1 cellular context compared by ENCODE assay signal in the genomic region with DNA sequence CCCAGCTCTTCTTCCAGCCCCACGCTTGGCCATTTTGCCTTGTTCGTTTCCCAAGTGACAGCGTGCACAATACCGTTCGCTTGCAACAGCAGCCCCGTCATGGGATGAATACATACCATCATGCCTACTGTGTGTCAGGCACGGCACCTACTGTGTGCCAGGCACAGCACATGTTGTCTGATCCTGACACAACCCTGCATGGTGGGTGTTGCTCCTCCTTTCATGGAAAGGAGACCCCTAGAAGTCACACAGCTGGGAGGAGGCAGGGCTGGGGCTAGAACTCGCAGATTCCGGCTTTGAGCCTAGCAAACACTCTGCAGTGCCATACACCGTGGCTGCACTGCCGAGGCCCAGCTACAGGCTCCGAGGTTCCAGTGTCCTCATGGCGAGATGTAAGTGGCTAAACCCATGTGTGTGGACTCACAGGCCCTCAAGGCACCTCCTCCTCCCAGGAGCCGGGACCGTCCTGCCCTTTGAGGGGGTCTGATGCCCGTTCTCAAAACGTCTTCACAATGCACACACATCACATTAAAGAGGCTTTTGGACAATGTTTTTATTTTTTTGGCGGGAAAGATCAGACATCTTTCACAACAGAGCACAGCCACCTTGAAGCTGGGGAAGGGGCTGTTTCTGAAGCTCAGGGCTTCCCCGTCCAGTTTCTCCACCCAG.
A peak's percentile ranks its signal among the peaks of the same experiment; 100 is the strongest.
TF ChIP-seq lines count a peak whose summit lies in the region.

No MANE protein-coding gene starts in this region.

TF ChIP-seq in HepG2, 621 proteins besides CTCF, POLR2A, EP300 and RAD21 (continued from another document and continues in another):
- TF ChIP-seq, protein P1, sequence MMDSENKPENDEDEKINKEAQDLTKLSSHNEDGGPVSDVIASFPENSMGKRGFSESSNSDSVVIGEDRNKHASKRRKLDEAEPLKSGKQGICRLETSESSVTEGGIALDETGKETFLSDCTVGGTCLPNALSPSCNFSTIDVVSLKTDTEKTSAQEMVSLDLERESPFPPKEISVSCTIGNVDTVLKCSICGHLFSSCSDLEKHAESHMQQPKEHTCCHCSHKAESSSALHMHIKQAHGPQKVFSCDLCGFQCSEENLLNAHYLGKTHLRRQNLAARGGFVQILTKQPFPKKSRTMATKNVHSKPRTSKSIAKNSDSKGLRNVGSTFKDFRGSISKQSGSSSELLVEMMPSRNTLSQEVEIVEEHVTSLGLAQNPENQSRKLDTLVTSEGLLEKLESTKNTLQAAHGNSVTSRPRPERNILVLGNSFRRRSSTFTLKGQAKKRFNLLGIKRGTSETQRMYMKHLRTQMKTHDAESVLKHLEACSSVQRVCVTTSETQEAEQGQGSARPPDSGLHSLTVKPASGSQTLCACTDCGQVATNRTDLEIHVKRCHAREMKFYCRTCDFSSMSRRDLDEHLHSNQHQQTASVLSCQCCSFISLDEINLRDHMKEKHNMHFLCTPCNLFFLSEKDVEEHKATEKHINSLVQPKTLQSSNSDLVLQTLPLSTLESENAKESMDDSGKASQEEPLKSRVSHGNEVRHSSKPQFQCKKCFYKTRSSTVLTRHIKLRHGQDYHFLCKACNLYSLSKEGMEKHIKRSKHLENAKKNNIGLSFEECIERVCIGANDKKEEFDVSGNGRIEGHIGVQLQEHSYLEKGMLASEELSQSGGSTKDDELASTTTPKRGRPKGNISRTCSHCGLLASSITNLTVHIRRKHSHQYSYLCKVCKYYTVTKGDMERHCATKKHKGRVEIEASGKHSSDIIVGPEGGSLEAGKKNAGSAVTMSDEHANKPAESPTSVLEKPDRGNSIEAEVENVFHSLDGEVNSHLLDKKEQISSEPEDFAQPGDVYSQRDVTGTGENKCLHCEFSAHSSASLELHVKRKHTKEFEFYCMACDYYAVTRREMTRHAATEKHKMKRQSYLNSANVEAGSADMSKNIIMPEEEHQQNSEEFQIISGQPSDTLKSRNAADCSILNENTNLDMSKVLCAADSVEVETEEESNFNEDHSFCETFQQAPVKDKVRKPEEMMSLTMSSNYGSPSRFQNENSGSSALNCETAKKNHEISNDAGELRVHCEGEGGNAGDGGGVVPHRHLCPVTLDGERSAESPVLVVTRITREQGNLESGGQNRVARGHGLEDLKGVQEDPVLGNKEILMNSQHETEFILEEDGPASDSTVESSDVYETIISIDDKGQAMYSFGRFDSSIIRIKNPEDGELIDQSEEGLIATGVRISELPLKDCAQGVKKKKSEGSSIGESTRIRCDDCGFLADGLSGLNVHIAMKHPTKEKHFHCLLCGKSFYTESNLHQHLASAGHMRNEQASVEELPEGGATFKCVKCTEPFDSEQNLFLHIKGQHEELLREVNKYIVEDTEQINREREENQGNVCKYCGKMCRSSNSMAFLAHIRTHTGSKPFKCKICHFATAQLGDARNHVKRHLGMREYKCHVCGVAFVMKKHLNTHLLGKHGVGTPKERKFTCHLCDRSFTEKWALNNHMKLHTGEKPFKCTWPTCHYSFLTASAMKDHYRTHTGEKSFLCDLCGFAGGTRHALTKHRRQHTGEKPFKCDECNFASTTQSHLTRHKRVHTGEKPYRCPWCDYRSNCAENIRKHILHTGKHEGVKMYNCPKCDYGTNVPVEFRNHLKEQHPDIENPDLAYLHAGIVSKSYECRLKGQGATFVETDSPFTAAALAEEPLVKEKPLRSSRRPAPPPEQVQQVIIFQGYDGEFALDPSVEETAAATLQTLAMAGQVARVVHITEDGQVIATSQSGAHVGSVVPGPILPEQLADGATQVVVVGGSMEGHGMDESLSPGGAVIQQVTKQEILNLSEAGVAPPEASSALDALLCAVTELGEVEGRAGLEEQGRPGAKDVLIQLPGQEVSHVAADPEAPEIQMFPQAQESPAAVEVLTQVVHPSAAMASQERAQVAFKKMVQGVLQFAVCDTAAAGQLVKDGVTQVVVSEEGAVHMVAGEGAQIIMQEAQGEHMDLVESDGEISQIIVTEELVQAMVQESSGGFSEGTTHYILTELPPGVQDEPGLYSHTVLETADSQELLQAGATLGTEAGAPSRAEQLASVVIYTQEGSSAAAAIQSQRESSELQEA (CRISPR knock-in tag; IDR thresholded peaks at IDR 0.05; ENCODE audit: not compliant biosample characterization), result peak; percentile 14
- TF ChIP-seq SMAD1 (CRISPR knock-in tag; IDR thresholded peaks at IDR 0.05; ENCODE audit: borderline replicate concordance, low read depth), result peak; percentile 95; the same call in 1 of the 2 replicates
- TF ChIP-seq MATR3 (CRISPR knock-in tag; IDR thresholded peaks at IDR 0.05), result no peak
- TF ChIP-seq, protein P2, sequence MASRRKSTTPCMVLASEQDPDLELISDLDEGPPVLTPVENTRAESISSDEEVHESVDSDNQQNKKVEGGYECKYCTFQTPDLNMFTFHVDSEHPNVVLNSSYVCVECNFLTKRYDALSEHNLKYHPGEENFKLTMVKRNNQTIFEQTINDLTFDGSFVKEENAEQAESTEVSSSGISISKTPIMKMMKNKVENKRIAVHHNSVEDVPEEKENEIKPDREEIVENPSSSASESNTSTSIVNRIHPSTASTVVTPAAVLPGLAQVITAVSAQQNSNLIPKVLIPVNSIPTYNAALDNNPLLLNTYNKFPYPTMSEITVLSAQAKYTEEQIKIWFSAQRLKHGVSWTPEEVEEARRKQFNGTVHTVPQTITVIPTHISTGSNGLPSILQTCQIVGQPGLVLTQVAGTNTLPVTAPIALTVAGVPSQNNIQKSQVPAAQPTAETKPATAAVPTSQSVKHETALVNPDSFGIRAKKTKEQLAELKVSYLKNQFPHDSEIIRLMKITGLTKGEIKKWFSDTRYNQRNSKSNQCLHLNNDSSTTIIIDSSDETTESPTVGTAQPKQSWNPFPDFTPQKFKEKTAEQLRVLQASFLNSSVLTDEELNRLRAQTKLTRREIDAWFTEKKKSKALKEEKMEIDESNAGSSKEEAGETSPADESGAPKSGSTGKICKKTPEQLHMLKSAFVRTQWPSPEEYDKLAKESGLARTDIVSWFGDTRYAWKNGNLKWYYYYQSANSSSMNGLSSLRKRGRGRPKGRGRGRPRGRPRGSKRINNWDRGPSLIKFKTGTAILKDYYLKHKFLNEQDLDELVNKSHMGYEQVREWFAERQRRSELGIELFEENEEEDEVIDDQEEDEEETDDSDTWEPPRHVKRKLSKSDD (CRISPR knock-in tag; IDR thresholded peaks at IDR 0.05; ENCODE audit: low read depth), result no peak
- no peak; the same call in 1 of the 2 replicates for TF ChIP-seq ARNTL (CRISPR knock-in tag; IDR thresholded peaks at IDR 0.05)
- TF ChIP-seq ZC3H4 (CRISPR knock-in tag; IDR thresholded peaks at IDR 0.05; ENCODE audit: borderline replicate concordance), result no peak; the same call in none of the 2 replicates
- TF ChIP-seq, protein P3, sequence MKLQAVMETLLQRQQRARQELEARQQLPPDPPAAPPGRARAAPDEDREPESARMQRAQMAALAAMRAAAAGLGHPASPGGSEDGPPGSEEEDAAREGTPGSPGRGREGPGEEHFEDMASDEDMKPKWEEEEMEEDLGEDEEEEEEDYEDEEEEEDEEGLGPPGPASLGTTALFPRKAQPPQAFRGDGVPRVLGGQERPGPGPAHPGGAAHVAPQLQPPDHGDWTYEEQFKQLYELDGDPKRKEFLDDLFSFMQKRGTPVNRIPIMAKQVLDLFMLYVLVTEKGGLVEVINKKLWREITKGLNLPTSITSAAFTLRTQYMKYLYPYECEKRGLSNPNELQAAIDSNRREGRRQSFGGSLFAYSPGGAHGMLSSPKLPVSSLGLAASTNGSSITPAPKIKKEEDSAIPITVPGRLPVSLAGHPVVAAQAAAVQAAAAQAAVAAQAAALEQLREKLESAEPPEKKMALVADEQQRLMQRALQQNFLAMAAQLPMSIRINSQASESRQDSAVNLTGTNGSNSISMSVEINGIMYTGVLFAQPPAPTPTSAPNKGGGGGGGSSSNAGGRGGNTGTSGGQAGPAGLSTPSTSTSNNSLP (IDR thresholded peaks at IDR 0.05; ENCODE audit: low read depth, low read length), result 0 out of 2 replicates have a peak, but pooled peaks have one; percentile 25
- TF ChIP-seq AHR (CRISPR knock-in tag; IDR thresholded peaks at IDR 0.05), result no peak
- TF ChIP-seq ZNF570 (CRISPR knock-in tag; IDR thresholded peaks at IDR 0.05; ENCODE audit: borderline replicate concordance), result no peak
- TF ChIP-seq TOE1 (CRISPR knock-in tag; IDR thresholded peaks at IDR 0.05), result no peak
- no peak for TF ChIP-seq DPF2 (CRISPR knock-in tag; IDR thresholded peaks at IDR 0.05; ENCODE audit: borderline replicate concordance, low read depth)
- TF ChIP-seq ZNF251 (CRISPR knock-in tag; IDR thresholded peaks at IDR 0.05), result no peak
- TF ChIP-seq IKZF1 (IDR thresholded peaks at IDR 0.05), result no peak
- TF ChIP-seq ZFX (CRISPR knock-in tag; IDR thresholded peaks at IDR 0.05; ENCODE audit: low read depth), result no peak; the same call in none of the 2 replicates
- TF ChIP-seq SSRP1 (CRISPR knock-in tag; IDR thresholded peaks at IDR 0.05), result peak; percentile 98
- TF ChIP-seq, protein P4, sequence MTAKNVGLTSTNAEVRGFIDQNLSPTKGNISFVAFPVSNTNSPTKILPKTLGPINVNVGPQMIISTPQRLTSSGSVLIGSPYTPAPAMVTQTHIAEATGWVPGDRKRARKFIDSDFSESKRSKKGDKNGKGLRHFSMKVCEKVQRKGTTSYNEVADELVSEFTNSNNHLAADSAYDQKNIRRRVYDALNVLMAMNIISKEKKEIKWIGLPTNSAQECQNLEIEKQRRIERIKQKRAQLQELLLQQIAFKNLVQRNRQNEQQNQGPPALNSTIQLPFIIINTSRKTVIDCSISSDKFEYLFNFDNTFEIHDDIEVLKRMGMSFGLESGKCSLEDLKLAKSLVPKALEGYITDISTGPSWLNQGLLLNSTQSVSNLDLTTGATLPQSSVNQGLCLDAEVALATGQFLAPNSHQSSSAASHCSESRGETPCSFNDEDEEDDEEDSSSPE (CRISPR knock-in tag; IDR thresholded peaks at IDR 0.05), result no peak
- no peak for TF ChIP-seq GABPB1 (CRISPR knock-in tag; IDR thresholded peaks at IDR 0.05)
- TF ChIP-seq ZC3H13 (CRISPR knock-in tag; IDR thresholded peaks at IDR 0.05), result peak; percentile 90
- TF ChIP-seq, protein P5, sequence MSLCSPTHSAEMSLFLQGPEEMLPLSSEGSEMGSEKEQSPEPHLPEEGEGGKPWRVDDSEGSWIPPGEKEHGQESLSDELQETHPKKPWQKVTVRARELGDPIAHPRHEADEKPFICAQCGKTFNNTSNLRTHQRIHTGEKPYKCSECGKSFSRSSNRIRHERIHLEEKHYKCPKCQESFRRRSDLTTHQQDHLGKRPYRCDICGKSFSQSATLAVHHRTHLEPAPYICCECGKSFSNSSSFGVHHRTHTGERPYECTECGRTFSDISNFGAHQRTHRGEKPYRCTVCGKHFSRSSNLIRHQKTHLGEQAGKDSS (CRISPR knock-in tag; IDR thresholded peaks at IDR 0.05; ENCODE audit: borderline replicate concordance, low read depth), result no peak
- TF ChIP-seq JUNB (CRISPR knock-in tag; IDR thresholded peaks at IDR 0.05; ENCODE audit: borderline replicate concordance), result no peak
- TF ChIP-seq, protein P6, sequence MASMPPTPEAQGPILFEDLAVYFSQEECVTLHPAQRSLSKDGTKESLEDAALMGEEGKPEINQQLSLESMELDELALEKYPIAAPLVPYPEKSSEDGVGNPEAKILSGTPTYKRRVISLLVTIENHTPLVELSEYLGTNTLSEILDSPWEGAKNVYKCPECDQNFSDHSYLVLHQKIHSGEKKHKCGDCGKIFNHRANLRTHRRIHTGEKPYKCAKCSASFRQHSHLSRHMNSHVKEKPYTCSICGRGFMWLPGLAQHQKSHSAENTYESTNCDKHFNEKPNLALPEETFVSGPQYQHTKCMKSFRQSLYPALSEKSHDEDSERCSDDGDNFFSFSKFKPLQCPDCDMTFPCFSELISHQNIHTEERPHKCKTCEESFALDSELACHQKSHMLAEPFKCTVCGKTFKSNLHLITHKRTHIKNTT (CRISPR knock-in tag; IDR thresholded peaks at IDR 0.05), result no peak
- no peak; the same call in 1 of the 2 replicates for TF ChIP-seq RARA (CRISPR knock-in tag; IDR thresholded peaks at IDR 0.05)
- TF ChIP-seq KDM4B (CRISPR knock-in tag; IDR thresholded peaks at IDR 0.05), result peak; percentile 71; the same call in 1 of the 2 replicates
- peak; percentile 18; the same call in 1 of the 2 replicates for TF ChIP-seq RFXAP (CRISPR knock-in tag; IDR thresholded peaks at IDR 0.05; ENCODE audit: borderline replicate concordance)
- TF ChIP-seq ZNF496 (CRISPR knock-in tag; IDR thresholded peaks at IDR 0.05; ENCODE audit: insufficient replicate concordance), result no peak
- no peak for TF ChIP-seq ZNF549 (CRISPR knock-in tag; IDR thresholded peaks at IDR 0.05)
- TF ChIP-seq, protein P7, sequence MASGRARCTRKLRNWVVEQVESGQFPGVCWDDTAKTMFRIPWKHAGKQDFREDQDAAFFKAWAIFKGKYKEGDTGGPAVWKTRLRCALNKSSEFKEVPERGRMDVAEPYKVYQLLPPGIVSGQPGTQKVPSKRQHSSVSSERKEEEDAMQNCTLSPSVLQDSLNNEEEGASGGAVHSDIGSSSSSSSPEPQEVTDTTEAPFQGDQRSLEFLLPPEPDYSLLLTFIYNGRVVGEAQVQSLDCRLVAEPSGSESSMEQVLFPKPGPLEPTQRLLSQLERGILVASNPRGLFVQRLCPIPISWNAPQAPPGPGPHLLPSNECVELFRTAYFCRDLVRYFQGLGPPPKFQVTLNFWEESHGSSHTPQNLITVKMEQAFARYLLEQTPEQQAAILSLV (CRISPR knock-in tag; IDR thresholded peaks at IDR 0.05; ENCODE audit: borderline replicate concordance), result 0 out of 2 replicates have a peak, but pooled peaks have one; percentile 39
- TF ChIP-seq MTA3 (CRISPR knock-in tag; IDR thresholded peaks at IDR 0.05), result no peak
- TF ChIP-seq, protein P8, sequence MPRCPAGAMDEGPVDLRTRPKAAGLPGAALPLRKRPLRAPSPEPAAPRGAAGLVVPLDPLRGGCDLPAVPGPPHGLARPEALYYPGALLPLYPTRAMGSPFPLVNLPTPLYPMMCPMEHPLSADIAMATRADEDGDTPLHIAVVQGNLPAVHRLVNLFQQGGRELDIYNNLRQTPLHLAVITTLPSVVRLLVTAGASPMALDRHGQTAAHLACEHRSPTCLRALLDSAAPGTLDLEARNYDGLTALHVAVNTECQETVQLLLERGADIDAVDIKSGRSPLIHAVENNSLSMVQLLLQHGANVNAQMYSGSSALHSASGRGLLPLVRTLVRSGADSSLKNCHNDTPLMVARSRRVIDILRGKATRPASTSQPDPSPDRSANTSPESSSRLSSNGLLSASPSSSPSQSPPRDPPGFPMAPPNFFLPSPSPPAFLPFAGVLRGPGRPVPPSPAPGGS (CRISPR knock-in tag; IDR thresholded peaks at IDR 0.05), result no peak
- TF ChIP-seq GFI1 (CRISPR knock-in tag; IDR thresholded peaks at IDR 0.05; ENCODE audit: borderline replicate concordance), result no peak
- no peak for TF ChIP-seq FOSL1 (CRISPR knock-in tag; IDR thresholded peaks at IDR 0.05; ENCODE audit: borderline replicate concordance)
- TF ChIP-seq KAT8 (CRISPR knock-in tag; IDR thresholded peaks at IDR 0.05), result no peak; the same call in 1 of the 2 replicates
- peak; percentile 74 for TF ChIP-seq TRIM24 (CRISPR knock-in tag; IDR thresholded peaks at IDR 0.05)
- no peak for TF ChIP-seq HNRNPUL1 (IDR thresholded peaks at IDR 0.05; ENCODE audit: low read depth, low read length)
- TF ChIP-seq CHCHD3 (CRISPR knock-in tag; IDR thresholded peaks at IDR 0.05), result 0 out of 2 replicates have a peak, but pooled peaks have one; percentile 63
- TF ChIP-seq ZNF562 (CRISPR knock-in tag; IDR thresholded peaks at IDR 0.05; ENCODE audit: borderline replicate concordance), result no peak
